In the genomic region with DNA sequence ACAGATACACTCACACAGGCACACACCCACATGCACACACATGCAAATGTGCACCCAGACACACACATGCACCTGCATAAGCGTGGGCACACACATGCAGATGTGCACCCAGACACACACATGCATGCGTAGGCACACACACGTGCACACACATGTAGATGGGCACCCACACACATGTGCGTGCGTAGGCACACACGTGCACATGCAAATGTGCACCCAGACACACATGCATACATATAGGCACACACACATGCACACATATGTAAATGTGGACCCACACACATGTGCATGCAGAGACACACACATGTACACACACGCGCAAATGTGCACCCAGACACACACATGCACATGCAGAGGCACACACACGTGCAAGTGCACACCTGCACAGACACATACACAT, we compare ENCODE assay signal across 23 cellular contexts.
"Had no signal": no experiment of that assay in that cellular context is flagged by ENCODE, and none has a peak within 500 bp of the region (broad histone marks: within the 10 kb centered on the region; RNA-seq: fewer than 3 reads in every experiment).

No MANE protein-coding gene starts in this region.

- H3K27ac ChIP-seq: adrenal gland, body of pancreas, SJSA1 had no signal

- DNase-seq: activated CD4-positive, alpha-beta memory T cell treated with anti-CD3 and anti-CD28 coated beads for 36 hours; activated CD4-positive, alpha-beta T cell treated with anti-CD3 and anti-CD28 coated beads for 36 hours; activated CD4-positive, alpha-beta T cell treated with anti-CD3 and anti-CD28 coated beads, Interleukin-2, amount 10 ng/mL, durations not matched to agents 7 days and 5 days; activated CD8-positive, alpha-beta memory T cell treated with anti-CD3 and anti-CD28 coated beads, Interleukin-2, amount 50 U/mL, for 4 hours; activated gamma-delta T cell treated with Interleukin-2 at 50 U/mL for 16 hours; activated naive CD4-positive, alpha-beta T cell treated with anti-CD3 and anti-CD28 coated beads for 36 hours; activated T-cell treated with anti-CD3 and anti-CD28 coated beads for 4 hours; activated T-cell treated with anti-CD3 and anti-CD28 coated beads, Interleukin-2, amount 50 U/mL, for 4 hours; adrenal gland; body of pancreas; central memory CD4-positive, alpha-beta T cell; Karpas-422; NCI-H1417 treated with DMSO at 0.1 percent for 48 hours; NCI-H524 treated with DMSO at 0.1 percent for 48 hours; SHP77 treated with DMSO at 0.1 percent for 48 hours had no signal

- H3K4me2 ChIP-seq: SK-N-SH had no signal

- H3K27me3 ChIP-seq: SJSA1 had no signal

- H3K36me3 Mint-ChIP-seq: activated CD4-positive, alpha-beta memory T cell treated with anti-CD3 and anti-CD28 coated beads for 36 hours; activated naive CD4-positive, alpha-beta T cell treated with anti-CD3 and anti-CD28 coated beads, Interleukin-2, amount 50 U/mL, for 72 hours had no signal

- H3K9me3 Mint-ChIP-seq: activated CD4-positive, alpha-beta memory T cell treated with anti-CD3 and anti-CD28 coated beads for 36 hours; activated CD4-positive, alpha-beta T cell treated with anti-CD3 and anti-CD28 coated beads, Interleukin-2, amount 10 ng/mL, durations not matched to agents 7 days and 5 days; activated naive CD4-positive, alpha-beta T cell treated with anti-CD3 and anti-CD28 coated beads for 36 hours; activated naive CD4-positive, alpha-beta T cell treated with anti-CD3 and anti-CD28 coated beads, Interleukin-2, amount 50 U/mL, for 72 hours; activated T-cell treated with anti-CD3 and anti-CD28 coated beads, Interleukin-2, amount 50 U/mL, for 4 hours; activated T-helper 1 cell treated with anti-CD3 and anti-CD28 coated beads, Interleukin-12 subunit alpha, Interleukin-12 subunit beta, Interleukin-2, Interleukin-4 antibody, amounts not matched to agents 30 ng/mL and 10 ng/mL and 1 ng/mL, durations not matched to agents 14 hours and 24 hours and 36 hours; T-helper 1 cell treated with Interleukin-12 subunit alpha and Interleukin-12 subunit beta and Interleukin-4 antibody, amounts not matched to agents 30 μg/mL and 1 μg/mL, for 36 hours; T-helper 2 cell treated with Interferon-gamma antibody and Interleukin-4, amounts not matched to agents 5 μg/mL and 100 μg/mL, for 36 hours had no signal

- H3K9me3 ChIP-seq: adrenal gland, body of pancreas, SJSA1, SK-N-SH had no signal

- H3K4me1 ChIP-seq: SJSA1 had no signal

- H3K9ac ChIP-seq: SK-N-SH had no signal

- H3K27ac Mint-ChIP-seq: activated CD4-positive, alpha-beta memory T cell treated with anti-CD3 and anti-CD28 coated beads for 36 hours; activated CD4-positive, alpha-beta T cell treated with anti-CD3 and anti-CD28 coated beads for 36 hours; activated naive CD4-positive, alpha-beta T cell treated with anti-CD3 and anti-CD28 coated beads for 36 hours; activated naive CD4-positive, alpha-beta T cell treated with anti-CD3 and anti-CD28 coated beads, Interleukin-2, amount 50 U/mL, for 72 hours; activated T-helper 1 cell treated with anti-CD3 and anti-CD28 coated beads, Interleukin-12 subunit alpha, Interleukin-12 subunit beta, Interleukin-2, Interleukin-4 antibody, amounts not matched to agents 30 ng/mL and 10 ng/mL and 1 ng/mL, durations not matched to agents 14 hours and 24 hours and 36 hours; T-helper 1 cell treated with Interleukin-12 subunit alpha and Interleukin-12 subunit beta and Interleukin-4 antibody, amounts not matched to agents 30 μg/mL and 1 μg/mL, for 36 hours; T-helper 2 cell treated with Interferon-gamma antibody and Interleukin-4, amounts not matched to agents 5 μg/mL and 100 μg/mL, for 36 hours had no signal

- H3K4me3 ChIP-seq: adrenal gland, body of pancreas, SJSA1 had no signal

- H3K4me3 Mint-ChIP-seq: activated CD4-positive, alpha-beta memory T cell treated with anti-CD3 and anti-CD28 coated beads for 36 hours; activated CD4-positive, alpha-beta T cell treated with anti-CD3 and anti-CD28 coated beads for 36 hours; activated CD4-positive, alpha-beta T cell treated with anti-CD3 and anti-CD28 coated beads, Interleukin-2, amount 10 ng/mL, durations not matched to agents 7 days and 5 days; activated naive CD4-positive, alpha-beta T cell treated with anti-CD3 and anti-CD28 coated beads for 36 hours; activated T-cell treated with anti-CD3 and anti-CD28 coated beads, Interleukin-2, amount 50 U/mL, for 4 hours; activated T-helper 1 cell treated with anti-CD3 and anti-CD28 coated beads, Interleukin-12 subunit alpha, Interleukin-12 subunit beta, Interleukin-2, Interleukin-4 antibody, amounts not matched to agents 30 ng/mL and 10 ng/mL and 1 ng/mL, durations not matched to agents 14 hours and 24 hours and 36 hours; T-helper 1 cell treated with Interleukin-12 subunit alpha and Interleukin-12 subunit beta and Interleukin-4 antibody, amounts not matched to agents 30 μg/mL and 1 μg/mL, for 36 hours; T-helper 2 cell treated with Interferon-gamma antibody and Interleukin-4, amounts not matched to agents 5 μg/mL and 100 μg/mL, for 36 hours had no signal

- H3K36me3 ChIP-seq: adrenal gland, SJSA1 had no signal

- FAIRE-seq: astrocyte, TTC549 had no signal
